ENCODE assay signal across 21 cellular contexts in the genomic region with DNA sequence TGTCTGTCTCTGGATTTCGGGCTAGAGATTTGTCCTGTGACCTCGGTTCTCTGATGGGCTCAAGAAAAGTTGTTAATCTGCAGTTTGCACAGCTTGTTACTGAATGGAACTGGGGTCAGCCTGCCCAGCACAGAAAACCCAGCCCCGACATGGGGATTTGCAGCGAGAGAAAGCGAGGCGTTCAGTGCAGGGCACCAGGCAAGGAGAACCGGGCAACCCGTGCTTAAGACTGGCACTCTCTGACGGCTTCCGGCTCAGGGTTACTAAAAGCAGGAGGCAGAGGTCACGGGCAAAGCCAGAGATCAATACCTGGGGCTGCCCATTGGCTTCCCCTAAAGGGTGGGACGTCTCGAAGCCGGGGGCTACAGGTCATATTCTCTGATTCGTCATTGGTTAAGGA. TPM values are rescaled to one million over a fixed set of nuclear protein-coding genes. Genes with fewer than 3 reads are reported as not detected.
DNase-seq lines count a peak whose midpoint lies in the region; ATAC-seq and TF ChIP-seq lines count a peak whose summit lies in the region.
"Had no signal": no experiment of that assay in that cellular context is flagged by ENCODE, and none has a peak within 500 bp of the region (broad histone marks: within the 10 kb centered on the region; RNA-seq: fewer than 3 reads in every experiment).

No MANE protein-coding gene starts in this region.

- H3K4me3 Mint-ChIP-seq in H9 (no peak overlapping the region), nephron (no peak overlapping the region)
- H3K4me3 Mint-ChIP-seq: CD8-positive, alpha-beta T cell had no signal

- H3K36me3 ChIP-seq in ascending aorta (no peaks in the 10 kb centered on the region), tibial artery (no peaks in the 10 kb centered on the region)
- H3K36me3 ChIP-seq: BLaER1 treated with 17β-estradiol and CSF1 and Interleukin-3, amounts not matched to agents 10 nM and 100 nM had no signal

- no peak overlapping the region for H3K9ac ChIP-seq in H9 (ENCODE audit: extremely low read depth, insufficient read length, low read length)
- H3K9ac ChIP-seq: BLaER1 treated with 17β-estradiol and CSF1 and Interleukin-3, amounts not matched to agents 10 nM and 100 nM had no signal

- no peak overlapping the region for H3K4me2 ChIP-seq in H9 (ENCODE audit: insufficient read depth, insufficient read length, low read length)

- H3K9me3 ChIP-seq in H9 (ENCODE audit: control insufficient read depth, low read depth, low read length) (no peaks in the 10 kb centered on the region), ascending aorta (no peaks in the 10 kb centered on the region), tibial artery (no peaks in the 10 kb centered on the region)

- no peak overlapping the region for H3K56ac ChIP-seq in H9 (ENCODE audit: insufficient read length, low read depth, low read length)

- H2BK5ac ChIP-seq in H9 (ENCODE audit: insufficient read length, low read length), result no peak overlapping the region

- ATAC-seq in GM18868 (IDR thresholded peaks at IDR 0.05; ENCODE audit: unreplicated experiment), result no peak
- ATAC-seq: CD8-positive, alpha-beta T cell had no signal

- H4K20me1 ChIP-seq in H9 (ENCODE audit: control insufficient read depth, insufficient read depth, insufficient read length), result no peaks in the 10 kb centered on the region
- H4K20me1 ChIP-seq: BLaER1 treated with 17β-estradiol and CSF1 and Interleukin-3, amounts not matched to agents 10 nM and 100 nM had no signal

- H3K23ac ChIP-seq in H9 (ENCODE audit: insufficient read length, low read depth, low read length), result no peak overlapping the region

- H3K4me3 ChIP-seq in ascending aorta (no peak overlapping the region), tibial artery (no peak overlapping the region)
- H3K4me3 ChIP-seq: BLaER1 treated with 17β-estradiol and CSF1 and Interleukin-3, amounts not matched to agents 10 nM and 100 nM; GM23248 had no signal

- no peak overlapping the region for H2BK20ac ChIP-seq in H9 (ENCODE audit: low read depth, low read length, poor library complexity, severe bottlenecking)

- no peak overlapping the region for H2BK12ac ChIP-seq in H9 (ENCODE audit: insufficient read length, low read depth, low read length)

- no peak overlapping the region for H4K5ac ChIP-seq in H9 (ENCODE audit: insufficient read length, low read depth, low read length)

- H3K79me1 ChIP-seq in H9 (ENCODE audit: insufficient read depth, low read depth, low read length, poor library complexity, severe bottlenecking), result no peaks in the 10 kb centered on the region

- intact Hi-C loops in ascending aorta (cut with DNase I) (loop anchor here (5.0 kb wide), 1 partner anchor 1079 kb away; the partner anchor contains the start of gene PTTG1IP), tibial artery (cut with DNase I; ENCODE audit: low total_unique reads) (no loop called here)

- H3K4me1 ChIP-seq in H9 (ENCODE audit: insufficient read depth, low read length), result no peaks in the 10 kb centered on the region
- peaks cover 14 to 47% of the 10 kb centered on the region in 2 donors for H3K4me1 ChIP-seq in ascending aorta
- peaks cover 0 to 69% (median 44%) of the 10 kb centered on the region in 4 donors for H3K4me1 ChIP-seq in tibial artery

- H3K18ac ChIP-seq in H9 (ENCODE audit: insufficient read length, low read depth, low read length), result no peak overlapping the region

- H3K27me3 Mint-ChIP-seq in H9 (ENCODE audit: low read depth) (peaks cover 28% of the 10 kb centered on the region), nephron (ENCODE audit: low read depth) (peaks cover under 1% of the 10 kb centered on the region)

- no peak overlapping the region; the same call in 1 of the 2 replicates for H3K14ac ChIP-seq in H9 (ENCODE audit: insufficient read depth, low read length)

- H2AK5ac ChIP-seq in H9 (ENCODE audit: insufficient read length, low read length), result no peak overlapping the region

- no peaks in the 10 kb centered on the region for H3K23me2 ChIP-seq in H9 (ENCODE audit: insufficient read length, low read depth, low read length, poor library complexity, severe bottlenecking)

- no peak overlapping the region for H4K91ac ChIP-seq in H9 (ENCODE audit: insufficient read length, low read depth, low read length)

- no peaks in the 10 kb centered on the region for H3K79me2 ChIP-seq in H9 (ENCODE audit: insufficient read depth, low read length)

- no peak overlapping the region for H2AFZ ChIP-seq in H9 (ENCODE audit: low read length)

- H3K4me1 Mint-ChIP-seq in H9 (peaks cover 14 to 22% of the 10 kb centered on the region in 2 experiments), nephron (peaks cover 41% of the 10 kb centered on the region)

- WGBS in H9 (ENCODE audit: extremely low coverage, insufficient read length, low lambda C conversion rate), result no CpG with 5 or more reads among the region's 15 CpGs

- H2BK120ac ChIP-seq in H9 (ENCODE audit: low read depth, low read length, poor library complexity, severe bottlenecking), result no peak overlapping the region

- no peak overlapping the region for H3T11ph ChIP-seq in H9 (ENCODE audit: low read length)

- DNase-seq in H9 (no peak), ascending aorta (ENCODE audit: low spot score in 2 of 2) (no peak), tibial artery (no peak), NCI-H446 (lab: John Stamatoyannopoulos, UW) (no peak), OCI-M2 (lab: John Stamatoyannopoulos, UW; ENCODE audit: unreplicated experiment) (no peak)
- DNase-seq: CD8-positive, alpha-beta T cell; DND-41; GM23248; HCEC 1CT; KBM-7; MM.1S; NCI-H1048; NCI-H1417 treated with DMSO at 0.1 percent for 48 hours; NCI-H1930; NCI-H510A; NCI-H82; OCI-M1; SHP77 treated with DMSO at 0.1 percent for 48 hours had no signal

- H3K9me3 Mint-ChIP-seq in H9, result peaks cover 0 to 7% of the 10 kb centered on the region in 2 experiments; a peak in 4 of 5 replicates
- H3K9me3 Mint-ChIP-seq in nephron, result peaks cover 3% of the 10 kb centered on the region
- H3K9me3 Mint-ChIP-seq: CD8-positive, alpha-beta T cell had no signal

- no peak overlapping the region for H2BK15ac ChIP-seq in H9 (ENCODE audit: low read depth, low read length)

- no peak overlapping the region for H4K8ac ChIP-seq in H9 (replicated peaks; ENCODE audit: insufficient read length, low read depth, low read length)

- no peaks in the 10 kb centered on the region for H3K36me3 Mint-ChIP-seq in H9 (ENCODE audit: insufficient read depth in 1 of 3, low read depth in 3 of 3)
- no peaks in the 10 kb centered on the region for H3K36me3 Mint-ChIP-seq in nephron (ENCODE audit: low read depth)
- H3K36me3 Mint-ChIP-seq: CD8-positive, alpha-beta T cell had no signal

- H3K4ac ChIP-seq in H9 (ENCODE audit: low read depth, low read length), result no peak overlapping the region

- H3K27ac Mint-ChIP-seq in H9 (peak overlapping the region in 2 of 3 experiments; percentile 18 to 62; a peak in 2 of 7 replicates), nephron (peak overlapping the region in 2 of 3 experiments; percentile 35 to 71)
- H3K27ac Mint-ChIP-seq: CD8-positive, alpha-beta T cell had no signal

- H3K27ac ChIP-seq in H9 (ENCODE audit: insufficient read length, low read depth, low read length) (no peak overlapping the region), ascending aorta (peak overlapping the region; percentile 66 to 96), tibial artery (peak overlapping the region; percentile 57 to 74)
- H3K27ac ChIP-seq: BLaER1 treated with 17β-estradiol and CSF1 and Interleukin-3, amounts not matched to agents 10 nM and 100 nM; GM23248 had no signal

- H3K27me3 ChIP-seq in H9 (ENCODE audit: insufficient read depth, low read length) (no peaks in the 10 kb centered on the region), ascending aorta (no peaks in the 10 kb centered on the region), tibial artery (no peaks in the 10 kb centered on the region)
- H3K27me3 ChIP-seq: BLaER1 treated with 17β-estradiol and CSF1 and Interleukin-3, amounts not matched to agents 10 nM and 100 nM had no signal

- TF ChIP-seq CTCF in H9 (conservative IDR thresholded peaks at IDR 0.05) (no peak), ascending aorta (IDR thresholded peaks at IDR 0.05) (no peak), nephron (IDR thresholded peaks at IDR 0.05; ENCODE audit: unreplicated experiment in 3 of 3) (no peak), tibial artery (IDR thresholded peaks at IDR 0.05) (no peak)

RNA-seq across cellular contexts. Expression of gene COL6A1, which starts 29.9 kb away (rescaled TPM):
- total RNA-seq in H9 (2021) (193 and 194 TPM in 2 replicates), ascending aorta (1,564 TPM)
